8 cellular contexts compared by ENCODE assay signal in the genomic region with DNA sequence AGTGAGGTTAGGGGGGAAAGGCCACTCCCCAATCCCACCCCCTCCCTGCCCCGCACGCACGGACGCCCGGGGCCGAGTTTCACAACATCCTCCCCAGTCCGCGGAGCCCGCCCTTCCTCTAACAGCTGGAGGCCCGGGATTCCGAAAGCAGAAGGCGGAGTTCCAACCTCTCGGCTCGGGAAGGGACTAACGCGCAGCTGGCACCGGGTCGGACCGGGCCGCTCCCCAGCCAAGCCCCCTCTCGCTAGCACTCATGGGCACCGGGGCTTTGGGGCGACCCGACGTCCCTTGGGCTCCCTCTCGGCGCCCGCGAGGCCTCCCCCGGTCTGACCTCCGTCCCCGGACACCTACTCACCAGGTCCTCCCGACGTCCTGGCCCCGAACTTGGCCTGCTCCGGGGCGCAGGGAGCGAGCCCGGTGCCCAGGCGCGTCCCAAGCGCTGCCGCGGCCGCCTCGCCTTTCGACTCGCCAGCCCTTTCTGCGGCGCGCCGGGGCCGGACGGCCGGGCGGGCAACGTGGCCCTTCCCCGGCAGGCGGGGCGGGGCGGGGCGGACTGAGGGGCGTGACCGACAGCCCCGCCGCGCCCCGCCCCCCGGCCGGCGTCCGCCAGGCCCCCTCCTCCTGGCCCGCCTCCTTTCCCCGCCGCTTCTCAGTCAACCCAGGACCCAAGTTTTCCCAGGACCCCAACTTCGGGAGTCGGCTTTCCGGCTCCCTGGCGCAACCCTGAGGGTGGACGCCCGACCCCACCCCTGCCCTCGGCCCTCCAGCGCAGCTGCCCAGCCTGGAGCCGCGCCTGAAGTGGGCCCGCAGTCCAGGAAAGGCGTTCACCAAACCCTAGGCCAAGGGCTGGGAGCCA. TPM values are rescaled to one million over a fixed set of nuclear protein-coding genes. Genes with fewer than 3 reads are reported as not detected.
DNase-seq lines count a peak whose midpoint lies in the region; ATAC-seq, FAIRE-seq and TF ChIP-seq lines count a peak whose summit lies in the region.

A gene (minus strand): TSS at position 482 of the 856 bp plus-strand sequence. CDS start 9,835 bp downstream, outside the sequence.

- DNase-seq in COLO668 (lab: John Stamatoyannopoulos, UW; ENCODE audit: unreplicated experiment) (peak; percentile 69), HTR-8/SVneo (ENCODE audit: insufficient read length, low spot score) (peak; percentile 75), SK-N-SH (peak; percentile 98), glomerular visceral epithelial cell (ENCODE audit: extremely low spot score) (peak; percentile 85), ovary (peak; percentile 90 to 94 (median 91))
- DNase-seq in activated naive CD4-positive, alpha-beta T cell treated with anti-CD3 and anti-CD28 coated beads, Interleukin-2, amount 50 U/mL, for 72 hours (ENCODE audit: low spot score in 2 of 2), result peak; percentile 82 to 83

- peak within 1 kb of the TSS; percentile 94 for H3K4me2 ChIP-seq in SK-N-SH

- no peak for FAIRE-seq in HTR-8/SVneo (lab: Jason Lieb, UNC)

- TF ChIP-seq RAD21 in SK-N-SH (IDR thresholded peaks at IDR 0.05; ENCODE audit: low read length), result no peak

- TF ChIP-seq CTCF in SK-N-SH (IDR thresholded peaks at IDR 0.05) (no peak), ovary (IDR thresholded peaks at IDR 0.05) (no peak)

- TF ChIP-seq POLR2A in ovary (IDR thresholded peaks at IDR 0.05), result peak; percentile 85

- 0% methylated on average over 17 of the region's 87 CpGs for WGBS in SK-N-SH (ENCODE audit: low lambda C conversion rate)
- 0% methylated on average over 52 to 87 of the region's 87 CpGs for WGBS in ovary, 3 donors
- WGBS in thymus, result under 1% methylated on average over 87 of the region's 87 CpGs

- H3K36me3 Mint-ChIP-seq in activated naive CD4-positive, alpha-beta T cell treated with anti-CD3 and anti-CD28 coated beads, Interleukin-2, amount 50 U/mL, for 72 hours, result peaks cover 65 to 81% of the 10 kb centered on the region in 2 donors

- no peaks in the 10 kb centered on the region for H3K9me2 ChIP-seq in SK-N-SH

- H3K27ac ChIP-seq in SK-N-SH (ENCODE audit: low read depth in 2 of 2, low read length in 1 of 2) (peak within 1 kb of the TSS; percentile 81 to 85), ovary (peak within 1 kb of the TSS; percentile 97 to 99), thymus (ENCODE audit: low read depth) (peak within 1 kb of the TSS; percentile 95)

- peak within 1 kb of the TSS; percentile 93 to 95 for H3K27ac Mint-ChIP-seq in activated naive CD4-positive, alpha-beta T cell treated with anti-CD3 and anti-CD28 coated beads, Interleukin-2, amount 50 U/mL, for 72 hours

- intact Hi-C loops in ovary (cut with DNase I), result loop anchor here in 1 of 4 donors (5.0 kb wide), 1 partner anchor 60 kb away; a partner anchor contains a TSS

- CTCF ChIA-PET in SK-N-SH (lab: Yijun Ruan, JAX), result interaction anchor here (4.5 kb wide), 1 partner anchor 18 kb away, joined by 39 read pairs; no protein-coding TSS in a partner anchor

- no peak within 1 kb of the TSS for H2AFZ ChIP-seq in SK-N-SH (ENCODE audit: low read depth)

- POLR2A ChIA-PET in SK-N-SH (lab: Yijun Ruan, JAX), result interaction anchor here (0.7 to 1.5 kb wide), 2 partner anchors 8 to 34 kb away, joined by 3 to 4 read pairs; no protein-coding TSS in a partner anchor

- H3F3A ChIP-seq in SK-N-SH (replicated peaks; ENCODE audit: insufficient read depth), result no peaks in the 10 kb centered on the region

- H3K79me2 ChIP-seq in SK-N-SH (ENCODE audit: insufficient read depth), result peaks cover 75% of the 10 kb centered on the region

- peak; percentile 44 for ATAC-seq in GM19467 (IDR thresholded peaks at IDR 0.05; ENCODE audit: unreplicated experiment)
- peak; percentile 58 to 68 for ATAC-seq in activated naive CD4-positive, alpha-beta T cell treated with anti-CD3 and anti-CD28 coated beads, Interleukin-2, amount 50 U/mL, for 72 hours

- no peak for TF ChIP-seq EP300 in SK-N-SH (IDR thresholded peaks at IDR 0.05; ENCODE audit: borderline replicate concordance in 1 of 2, low read depth in 1 of 2, low read length in 1 of 2)
- TF ChIP-seq EP300 in ovary (IDR thresholded peaks at IDR 0.05), result no peak

- peak within 1 kb of the TSS; percentile 93 for H3K9ac ChIP-seq in SK-N-SH

- H3K36me3 ChIP-seq in SK-N-SH (replicated peaks in 1 of 2; ENCODE audit: control insufficient read depth in 1 of 2, insufficient read depth in 2 of 2, low read length in 1 of 2) (peaks cover 6 to 18% of the 10 kb centered on the region in 2 experiments), ovary (no peaks in the 10 kb centered on the region), thymus (ENCODE audit: control insufficient read depth, insufficient read depth) (peaks cover 28% of the 10 kb centered on the region)

- H3K9me3 Mint-ChIP-seq in activated naive CD4-positive, alpha-beta T cell treated with anti-CD3 and anti-CD28 coated beads, Interleukin-2, amount 50 U/mL, for 72 hours, result no peaks in the 10 kb centered on the region

- H3K4me3 ChIP-seq in SK-N-SH (ENCODE audit: low read depth in 2 of 2, low read length in 1 of 2) (peak within 1 kb of the TSS; percentile 83 to 94), ovary (peak within 1 kb of the TSS; percentile 74), thymus (ENCODE audit: low read length) (peak within 1 kb of the TSS; percentile 88)

- H3K4me1 ChIP-seq in SK-N-SH (ENCODE audit: control insufficient read depth in 1 of 2, insufficient read depth in 2 of 2, low read depth in 1 of 2, low read length in 1 of 2) (peaks cover 31 to 43% of the 10 kb centered on the region in 2 experiments; a peak in 3 of 4 replicates), ovary (ENCODE audit: insufficient read depth) (peaks cover 49% of the 10 kb centered on the region), thymus (ENCODE audit: control insufficient read depth, insufficient read depth, low read length) (peaks cover 46% of the 10 kb centered on the region)

- H3K27me3 ChIP-seq in SK-N-SH (ENCODE audit: insufficient read depth), result no peaks in the 10 kb centered on the region
- H3K27me3 ChIP-seq in ovary, result no peaks in the 10 kb centered on the region
- no peaks in the 10 kb centered on the region for H3K27me3 ChIP-seq in thymus (ENCODE audit: control insufficient read depth, insufficient read depth)

- peaks cover 45% of the 10 kb centered on the region for H4K20me1 ChIP-seq in SK-N-SH (ENCODE audit: insufficient read depth)

- H3K9me3 ChIP-seq in SK-N-SH (no peaks in the 10 kb centered on the region), ovary (no peaks in the 10 kb centered on the region), thymus (ENCODE audit: control insufficient read depth) (no peaks in the 10 kb centered on the region)

TF ChIP-seq in SK-N-SH, 30 proteins besides CTCF, POLR2A, EP300 and RAD21 (continues in another document):
- TF ChIP-seq, protein P1, sequence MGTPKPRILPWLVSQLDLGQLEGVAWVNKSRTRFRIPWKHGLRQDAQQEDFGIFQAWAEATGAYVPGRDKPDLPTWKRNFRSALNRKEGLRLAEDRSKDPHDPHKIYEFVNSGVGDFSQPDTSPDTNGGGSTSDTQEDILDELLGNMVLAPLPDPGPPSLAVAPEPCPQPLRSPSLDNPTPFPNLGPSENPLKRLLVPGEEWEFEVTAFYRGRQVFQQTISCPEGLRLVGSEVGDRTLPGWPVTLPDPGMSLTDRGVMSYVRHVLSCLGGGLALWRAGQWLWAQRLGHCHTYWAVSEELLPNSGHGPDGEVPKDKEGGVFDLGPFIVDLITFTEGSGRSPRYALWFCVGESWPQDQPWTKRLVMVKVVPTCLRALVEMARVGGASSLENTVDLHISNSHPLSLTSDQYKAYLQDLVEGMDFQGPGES (IDR thresholded peaks at IDR 0.05; ENCODE audit: low read depth, low read length), result no peak
- TF ChIP-seq EZH2phosphoT487 (IDR thresholded peaks at IDR 0.05; ENCODE audit: borderline replicate concordance, low read depth), result no peak
- no peak for TF ChIP-seq JUND (IDR thresholded peaks at IDR 0.05)
- TF ChIP-seq, protein P2, sequence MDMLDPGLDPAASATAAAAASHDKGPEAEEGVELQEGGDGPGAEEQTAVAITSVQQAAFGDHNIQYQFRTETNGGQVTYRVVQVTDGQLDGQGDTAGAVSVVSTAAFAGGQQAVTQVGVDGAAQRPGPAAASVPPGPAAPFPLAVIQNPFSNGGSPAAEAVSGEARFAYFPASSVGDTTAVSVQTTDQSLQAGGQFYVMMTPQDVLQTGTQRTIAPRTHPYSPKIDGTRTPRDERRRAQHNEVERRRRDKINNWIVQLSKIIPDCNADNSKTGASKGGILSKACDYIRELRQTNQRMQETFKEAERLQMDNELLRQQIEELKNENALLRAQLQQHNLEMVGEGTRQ (IDR thresholded peaks at IDR 0.05; ENCODE audit: borderline replicate concordance, low read depth, low read length), result no peak
- no peak for TF ChIP-seq YY1 (IDR thresholded peaks at IDR 0.05; ENCODE audit: low read depth)
- TF ChIP-seq MEF2A (IDR thresholded peaks at IDR 0.05; ENCODE audit: borderline replicate concordance, low read depth), result no peak
- no peak for TF ChIP-seq SIN3A (IDR thresholded peaks at IDR 0.05; ENCODE audit: borderline replicate concordance, low read depth, low read length)
- no peak for TF ChIP-seq RCOR1 (IDR thresholded peaks at IDR 0.05; ENCODE audit: low read length)
- TF ChIP-seq SMC3 (IDR thresholded peaks at IDR 0.05; ENCODE audit: low read depth, low read length), result no peak
- TF ChIP-seq FOSL2 (IDR thresholded peaks at IDR 0.05; ENCODE audit: borderline replicate concordance, low read depth), result no peak
- no peak for TF ChIP-seq NFIC (IDR thresholded peaks at IDR 0.05; ENCODE audit: borderline replicate concordance)

RNA-seq across cellular contexts. Expression of the gene that starts here (rescaled TPM):
- 47.3 and 55.8 TPM in 2 replicates for polyA plus RNA-seq in SK-N-SH (2012; rRNA removed)
- polyA plus RNA-seq in SK-N-SH (2012; cell fraction: cytosol; rRNA removed), result 27.7 and 43.1 TPM in 2 replicates
- 56.3 and 60.6 TPM in 2 replicates for polyA plus RNA-seq in SK-N-SH (2012; cell fraction: nucleus; rRNA removed)
- total RNA-seq in activated naive CD4-positive, alpha-beta T cell treated with anti-CD3 and anti-CD28 coated beads, Interleukin-2, amount 50 U/mL, for 72 hours, result 100 to 1,000 TPM; 130 to 157 TPM
- total RNA-seq in ovary, result 100 to 1,000 TPM in 5 of 7 donors, 10 to 100 TPM in 2; 84.0 to 154 (median 131) TPM
- 100 to 1,000 TPM in 1 of 2 donors, 10 to 100 TPM in 1; 66.6 to 128 TPM for polyA plus RNA-seq in ovary
- polyA plus RNA-seq in thymus, result 129 TPM

Comparison
In these comparisons a context has a peak if more than half of its experiments do, and no peak if none do; other contexts are left out.
1. Peak in every context shown above with its lines: DNase-seq, ATAC-seq, H3K4me3 ChIP-seq and H3K27ac ChIP-seq.